Comparison of ENCODE assay signal across 23 cellular contexts in genomic region chr14:37813746-37814145, GRCh38.
"Had no signal": no experiment of that assay in that cellular context is flagged by ENCODE, and none has a peak within 500 bp of the region (broad histone marks: within the 10 kb centered on the region; RNA-seq: fewer than 3 reads in every experiment).

No MANE protein-coding gene starts in this region.

- DNase-seq: dorsolateral prefrontal cortex; effector CD4-positive, alpha-beta T cell; heart left ventricle; left cardiac atrium; left lung; mesenchymal stem cell; midbrain; naive thymus-derived CD8-positive, alpha-beta T cell; nephron progenitor cell; nucleus accumbens; psoas muscle; right cardiac atrium; sigmoid colon; spleen; stimulated activated naive B cell treated with anti-CD40 and anti-IgM and Interleukin-4, amounts not matched to agents 10 μg/mL and 1 μg/mL and 100 μg/mL, for 72 hours; upper lobe of left lung had no signal

- ATAC-seq: esophagus mucosa; foreskin keratinocyte; gastroesophageal sphincter; heart left ventricle; left cardiac atrium; left lung; naive thymus-derived CD8-positive, alpha-beta T cell; psoas muscle; right cardiac atrium; stimulated activated naive B cell treated with anti-CD40 and anti-IgM and Interleukin-4, amounts not matched to agents 10 μg/mL and 1 μg/mL and 100 μg/mL, for 72 hours had no signal

- H3K4me3 ChIP-seq: dorsolateral prefrontal cortex, gastroesophageal sphincter, heart left ventricle, hepatocyte, left lung, psoas muscle, sigmoid colon, skin epidermis, spleen, thoracic aorta, tibial nerve, upper lobe of left lung had no signal
